ENCODE assay signal across 15 cellular contexts in the genomic region with DNA sequence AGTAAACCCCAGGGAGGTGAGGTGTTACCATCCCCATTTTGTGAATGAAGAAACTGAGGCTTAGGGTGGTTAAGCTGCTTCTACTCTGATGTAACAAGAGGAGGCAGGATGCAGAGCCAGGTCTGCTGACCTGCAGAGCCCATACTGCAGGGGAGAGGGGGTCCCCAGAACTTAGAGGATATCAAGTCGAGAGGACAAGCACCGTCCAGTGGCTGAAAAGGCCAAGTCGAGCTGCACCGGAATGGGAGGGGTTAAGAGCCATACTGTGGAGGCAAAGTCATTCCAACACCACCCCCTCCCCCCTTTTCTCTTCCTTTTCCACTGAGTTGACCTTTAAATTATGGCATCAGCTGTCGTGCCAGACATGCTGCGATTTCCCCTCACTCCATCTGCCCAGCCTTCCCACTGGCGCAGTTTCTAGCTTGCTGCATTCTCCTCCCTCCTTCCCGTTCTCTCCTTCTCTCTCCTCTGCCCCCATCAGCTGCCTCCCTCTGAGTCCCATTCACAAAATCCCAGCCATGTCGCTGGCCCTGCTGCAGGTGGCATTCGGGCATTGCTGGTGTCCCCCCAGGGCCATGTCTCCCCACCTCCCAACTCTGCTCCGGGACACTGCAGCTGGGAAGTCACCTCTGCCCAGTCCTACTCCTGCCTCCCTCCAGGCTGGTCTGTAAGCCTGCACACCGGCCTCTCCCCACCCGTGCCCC.
"Had no signal": no experiment of that assay in that cellular context is flagged by ENCODE, and none has a peak within 500 bp of the region (broad histone marks: within the 10 kb centered on the region; RNA-seq: fewer than 3 reads in every experiment).

No MANE protein-coding gene starts in this region.

- FAIRE-seq: colon had no signal

- H3K36me3 ChIP-seq: breast epithelium, gastroesophageal sphincter, upper lobe of right lung had no signal

- H3K27ac ChIP-seq: breast epithelium, gastroesophageal sphincter, psoas muscle, upper lobe of right lung had no signal

- DNase-seq: activated gamma-delta T cell treated with Interleukin-2 at 50 U/mL for 16 hours; activated naive CD8-positive, alpha-beta T cell treated with anti-CD3 and anti-CD28 coated beads, Interleukin-2, amount 10 ng/mL, durations not matched to agents 7 days and 5 days; activated T-cell treated with anti-CD3 and anti-CD28 coated beads, Interleukin-2, amount 50 U/mL, for 24 hours; anterior cingulate cortex; effector CD4-positive, alpha-beta T cell; naive B cell; occipital lobe; psoas muscle; stimulated activated CD4-positive, alpha-beta T cell treated with anti-CD3 and anti-CD28 coated beads, Interleukin-4, amount 100 ng/mL, for 1 hour; stimulated activated CD8-positive, alpha-beta memory T cell treated with anti-CD3 and anti-CD28 coated beads, Interleukin-4, amount 100 ng/mL, for 48 hours; stimulated activated naive CD8-positive, alpha-beta T cell treated with anti-CD3 and anti-CD28 coated beads, Interleukin-15, Interleukin-2, amounts not matched to agents 100 U/mL and 50 U/mL, for 24 hours; upper lobe of right lung had no signal

- H3K27me3 ChIP-seq: breast epithelium, gastroesophageal sphincter, upper lobe of right lung had no signal

- H3K4me1 ChIP-seq: breast epithelium, gastroesophageal sphincter, psoas muscle, upper lobe of right lung had no signal

- H3K4me3 ChIP-seq: breast epithelium, gastroesophageal sphincter, psoas muscle, upper lobe of right lung had no signal

- H3K9me3 ChIP-seq: breast epithelium, gastroesophageal sphincter, psoas muscle, upper lobe of right lung had no signal
